29 cellular contexts compared by ENCODE assay signal in genomic region chr19:56976995-56977906, GRCh38.
"Had no signal": no experiment of that assay in that cellular context is flagged by ENCODE, and none has a peak within 500 bp of the region (broad histone marks: within the 10 kb centered on the region; RNA-seq: fewer than 3 reads in every experiment).

No MANE protein-coding gene starts in this region.

- H3K4me1 ChIP-seq: parathyroid adenoma, psoas muscle, spleen, suprapubic skin, thyroid gland, tibial nerve, upper lobe of left lung, vagina had no signal

- ATAC-seq: naive thymus-derived CD8-positive, alpha-beta T cell; natural killer cell treated with Interleukin-12 subunit alpha and Interleukin-12 subunit beta and Interleukin-15 and Interleukin-18, amount 100 ng/mL, for 72 hours; psoas muscle; right cardiac atrium; sciatic nerve; stimulated activated memory B cell treated with anti-CD40 and anti-IgM and Interleukin-4, amounts not matched to agents 10 μg/mL and 1 μg/mL and 100 μg/mL, for 72 hours; stimulated activated naive CD8-positive, alpha-beta T cell treated with anti-CD3 and anti-CD28 coated beads, Interleukin-15, amount 100 ng/mL, for 72 hours; stimulated activated naive CD8-positive, alpha-beta T cell treated with anti-CD3 and anti-CD28 coated beads, Interleukin-15, Interleukin-2, amounts not matched to agents 100 U/mL and 50 U/mL, for 24 hours had no signal

- H3K4me3 ChIP-seq: psoas muscle, skin epidermis, smooth muscle cell, spleen, suprapubic skin, thoracic aorta, thyroid gland, tibial nerve, upper lobe of left lung, vagina had no signal

- H3K9ac ChIP-seq: parathyroid adenoma had no signal

- H3K9me3 ChIP-seq: psoas muscle, thoracic aorta, thyroid gland, vagina had no signal

- DNase-seq: naive thymus-derived CD8-positive, alpha-beta T cell; nephron progenitor cell; nucleus accumbens; posterior cingulate gyrus; psoas muscle; right cardiac atrium; spleen; stimulated activated CD4-positive, alpha-beta T cell treated with anti-CD3 and anti-CD28 coated beads, Interleukin-12 subunit alpha, Interleukin-12 subunit beta, amount 100 ng/mL, for 4 hours; stimulated activated CD4-positive, alpha-beta T cell treated with anti-CD3 and anti-CD28 coated beads, Interleukin-1b, Interleukin-23, amount 100 ng/mL, for 48 hours; stimulated activated CD4-positive, alpha-beta T cell treated with anti-CD3 and anti-CD28 coated beads, Interleukin-4, amount 100 ng/mL, for 1 hour; stimulated activated CD4-positive, alpha-beta T cell treated with anti-CD3 and anti-CD28 coated beads, Interleukin-4, amount 100 ng/mL, for 4 hours; stimulated activated CD8-positive, alpha-beta memory T cell treated with anti-CD3 and anti-CD28 coated beads, Interleukin-4, amount 100 ng/mL, for 48 hours; stimulated activated naive CD4-positive, alpha-beta T cell; stimulated activated naive CD8-positive, alpha-beta T cell treated with anti-CD3 and anti-CD28 coated beads, Interleukin-15, amount 100 ng/mL, for 72 hours; stimulated activated naive CD8-positive, alpha-beta T cell treated with anti-CD3 and anti-CD28 coated beads, Interleukin-15, Interleukin-2, amounts not matched to agents 100 U/mL and 50 U/mL, for 24 hours; thyroid gland; trophoblast cell; upper lobe of left lung had no signal

- H3K27me3 ChIP-seq: neutrophil, suprapubic skin, thyroid gland, tibial nerve, upper lobe of left lung, vagina had no signal

- H3K4me2 ChIP-seq: smooth muscle cell had no signal

- H3K36me3 ChIP-seq: neutrophil, spleen, suprapubic skin, thoracic aorta, thyroid gland, tibial nerve, upper lobe of left lung, vagina had no signal

- H3K79me2 ChIP-seq: parathyroid adenoma had no signal

- H2AFZ ChIP-seq: parathyroid adenoma had no signal

- H3K27ac ChIP-seq: neutrophil, parathyroid adenoma, psoas muscle, skin epidermis, spleen, suprapubic skin, thoracic aorta, thyroid gland, tibial nerve, upper lobe of left lung, vagina had no signal
